ENCODE assay signal across 28 cellular contexts in the genomic region with DNA sequence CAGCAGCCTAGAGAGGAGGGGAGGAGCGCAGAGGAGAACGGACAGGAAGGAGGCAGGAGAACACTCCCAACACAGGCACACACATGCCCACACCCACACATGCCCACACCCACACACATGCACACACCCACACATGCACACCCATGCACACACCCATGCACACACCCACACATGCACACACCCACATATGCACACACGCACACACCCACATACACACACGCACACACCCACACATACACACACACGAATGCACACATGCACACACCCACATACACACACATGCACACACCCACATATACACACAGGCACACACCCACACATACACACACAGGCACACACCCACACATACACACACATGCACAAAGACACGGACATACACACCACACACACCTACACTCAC. TPM values are rescaled to one million over a fixed set of nuclear protein-coding genes. Genes with fewer than 3 reads are reported as not detected.
A peak's percentile ranks its signal among the peaks of the same experiment; 100 is the strongest.
DNase-seq lines count a peak whose midpoint lies in the region; ATAC-seq, FAIRE-seq and TF ChIP-seq lines count a peak whose summit lies in the region.
"Had no signal": no experiment of that assay in that cellular context is flagged by ENCODE, and none has a peak within 500 bp of the region (broad histone marks: within the 10 kb centered on the region; RNA-seq: fewer than 3 reads in every experiment).

No MANE protein-coding gene starts in this region.

- peak; percentile 74 for FAIRE-seq in GM12892 (lab: Jason Lieb, UNC)
- FAIRE-seq: colon, keratinocyte, pancreas had no signal

- H3K4me3 Mint-ChIP-seq in central memory CD8-positive, alpha-beta T cell = no peak overlapping the region
- no peak overlapping the region for H3K4me3 Mint-ChIP-seq in stimulated activated effector memory CD8-positive, alpha-beta T cell treated with anti-CD3 and anti-CD28 coated beads, Interleukin-12 subunit alpha, Interleukin-12 subunit beta, amount 100 ng/mL, for 72 hours
- H3K4me3 Mint-ChIP-seq: activated B cell treated with CpG ODN at 0.5 μM for 24 hours; activated CD4-positive, alpha-beta memory T cell treated with anti-CD3 and anti-CD28 coated beads, Interleukin-2, amount 10 ng/mL, durations not matched to agents 7 days and 5 days; brain; HFFc6; natural killer cell; type B pancreatic cell had no signal

- no peaks in the 10 kb centered on the region for H3K27me3 ChIP-seq in Loucy (ENCODE audit: insufficient read depth, low read length, poor library complexity, severe bottlenecking)
- H3K27me3 ChIP-seq: adrenal gland, pancreas had no signal

- TF ChIP-seq POLR2A in GM12892 (IDR thresholded peaks at IDR 0.05; ENCODE audit: low read depth, low read length) = no peak

- peaks cover 57% of the 10 kb centered on the region for H4K20me1 ChIP-seq in Loucy (ENCODE audit: insufficient read depth, low read length, poor library complexity, severe bottlenecking)

- no peak overlapping the region for H2AFZ ChIP-seq in Loucy (ENCODE audit: low read length)

- peak overlapping the region; percentile 45 for H3K4me2 ChIP-seq in Loucy (ENCODE audit: low read depth, low read length, poor library complexity, severe bottlenecking)
- H3K4me2 ChIP-seq: smooth muscle cell had no signal

- H3K36me3 ChIP-seq in Loucy (ENCODE audit: insufficient read depth, low read length) = peaks cover 47% of the 10 kb centered on the region; the same call in 1 of the 2 replicates

- DNase-seq in GM12892 (ENCODE audit: insufficient read length) (no peak), NCI-H748 treated with DMSO at 0.1 percent for 48 hours (lab: John Stamatoyannopoulos, UW) (no peak)
- DNase-seq in central memory CD8-positive, alpha-beta T cell (ENCODE audit: low spot score in 2 of 2) = no peak
- no peak for DNase-seq in stimulated activated effector memory CD8-positive, alpha-beta T cell treated with anti-CD3 and anti-CD28 coated beads, Interleukin-12 subunit alpha, Interleukin-12 subunit beta, amount 100 ng/mL, for 72 hours (ENCODE audit: low spot score in 2 of 2)
- DNase-seq in stimulated activated CD4-positive, alpha-beta T cell treated with anti-CD3 and anti-CD28 coated beads, Interleukin-2, amount 100 ng/mL, for 24 hours = no peak
- no peak for DNase-seq in central memory CD4-positive, alpha-beta T cell
- DNase-seq: activated B cell treated with CpG ODN at 0.5 μM for 24 hours; activated CD4-positive, alpha-beta memory T cell treated with anti-CD3 and anti-CD28 coated beads, Interleukin-2, amount 10 ng/mL, durations not matched to agents 7 days and 5 days; activated effector memory CD4-positive, alpha-beta T cell treated with anti-CD3 and anti-CD28 coated beads, Interleukin-2, amount 50 U/mL, for 16 hours; adrenal gland; CD4-positive, CD25-positive, alpha-beta regulatory T cell; effector CD8-positive, alpha-beta T cell; HFFc6; Kasumi-1; midbrain; natural killer cell; NCI-H510A; NK-92 treated with Interleukin-12 subunit alpha and Interleukin-12 subunit beta, amount 100 ng/mL, for 24 hours; pancreas; PC-3; Right ventricle myocardium superior; stimulated activated CD4-positive, alpha-beta T cell treated with anti-CD3 and anti-CD28 coated beads, Interleukin-1b, Interleukin-23, amount 100 ng/mL, for 48 hours had no signal

- no peak overlapping the region for H3K9ac ChIP-seq in Loucy (ENCODE audit: low read depth, low read length, poor library complexity, severe bottlenecking)

- peaks cover 11% of the 10 kb centered on the region for H3K4me1 Mint-ChIP-seq in central memory CD8-positive, alpha-beta T cell
- H3K4me1 Mint-ChIP-seq in stimulated activated effector memory CD8-positive, alpha-beta T cell treated with anti-CD3 and anti-CD28 coated beads, Interleukin-12 subunit alpha, Interleukin-12 subunit beta, amount 100 ng/mL, for 72 hours = peaks cover 13% of the 10 kb centered on the region

- peaks cover 23% of the 10 kb centered on the region for H3K36me3 Mint-ChIP-seq in central memory CD8-positive, alpha-beta T cell (ENCODE audit: insufficient read depth)
- peaks cover 79% of the 10 kb centered on the region for H3K36me3 Mint-ChIP-seq in stimulated activated effector memory CD8-positive, alpha-beta T cell treated with anti-CD3 and anti-CD28 coated beads, Interleukin-12 subunit alpha, Interleukin-12 subunit beta, amount 100 ng/mL, for 72 hours
- H3K36me3 Mint-ChIP-seq: natural killer cell had no signal

- no peak overlapping the region for H3K4me3 ChIP-seq in Loucy (ENCODE audit: low read length, poor library complexity, severe bottlenecking)
- H3K4me3 ChIP-seq: adrenal gland, pancreas, smooth muscle cell had no signal

- H3K27ac Mint-ChIP-seq in central memory CD8-positive, alpha-beta T cell (ENCODE audit: low read depth) = peak overlapping the region; percentile 50
- H3K27ac Mint-ChIP-seq in stimulated activated effector memory CD8-positive, alpha-beta T cell treated with anti-CD3 and anti-CD28 coated beads, Interleukin-12 subunit alpha, Interleukin-12 subunit beta, amount 100 ng/mL, for 72 hours = peak overlapping the region; percentile 14
- H3K27ac Mint-ChIP-seq: activated B cell treated with CpG ODN at 0.5 μM for 24 hours; activated CD4-positive, alpha-beta memory T cell treated with anti-CD3 and anti-CD28 coated beads, Interleukin-2, amount 10 ng/mL, durations not matched to agents 7 days and 5 days; HFFc6; natural killer cell; type B pancreatic cell had no signal

- no peak for TF ChIP-seq CTCF in Loucy (conservative IDR thresholded peaks at IDR 0.05; ENCODE audit: low read length)

- H3K9me3 Mint-ChIP-seq in central memory CD8-positive, alpha-beta T cell = no peaks in the 10 kb centered on the region
- H3K9me3 Mint-ChIP-seq in stimulated activated effector memory CD8-positive, alpha-beta T cell treated with anti-CD3 and anti-CD28 coated beads, Interleukin-12 subunit alpha, Interleukin-12 subunit beta, amount 100 ng/mL, for 72 hours = no peaks in the 10 kb centered on the region
- H3K9me3 Mint-ChIP-seq: activated B cell treated with CpG ODN at 0.5 μM for 24 hours; activated CD4-positive, alpha-beta memory T cell treated with anti-CD3 and anti-CD28 coated beads, Interleukin-2, amount 10 ng/mL, durations not matched to agents 7 days and 5 days; brain; CD4-positive, CD25-positive, alpha-beta regulatory T cell; HFFc6; natural killer cell; type B pancreatic cell had no signal

- peaks cover 4% of the 10 kb centered on the region for H3K4me1 ChIP-seq in Loucy (ENCODE audit: insufficient read depth, low read length, poor library complexity, severe bottlenecking)
- H3K4me1 ChIP-seq: pancreas had no signal

- no peaks in the 10 kb centered on the region for H3K27me3 Mint-ChIP-seq in central memory CD8-positive, alpha-beta T cell
- H3K27me3 Mint-ChIP-seq: activated B cell treated with CpG ODN at 0.5 μM for 24 hours; activated CD4-positive, alpha-beta memory T cell treated with anti-CD3 and anti-CD28 coated beads, Interleukin-2, amount 10 ng/mL, durations not matched to agents 7 days and 5 days; brain; CD4-positive, CD25-positive, alpha-beta regulatory T cell; type B pancreatic cell had no signal

- peaks cover 64% of the 10 kb centered on the region for H3K79me2 ChIP-seq in Loucy (ENCODE audit: insufficient read depth, low read length)

- H3K9me3 ChIP-seq in Loucy (ENCODE audit: insufficient read depth, low read depth, low read length) = no peaks in the 10 kb centered on the region
- H3K9me3 ChIP-seq: adrenal gland, pancreas had no signal

- H3K9me2 ChIP-seq in Loucy (replicated peaks; ENCODE audit: low read depth, low read length) = no peaks in the 10 kb centered on the region

- ATAC-seq in central memory CD8-positive, alpha-beta T cell (replicated peaks; ENCODE audit: extremely low read depth, poor library complexity, severe bottlenecking) = no peak
- peak; percentile 14 for ATAC-seq in stimulated activated effector memory CD8-positive, alpha-beta T cell treated with anti-CD3 and anti-CD28 coated beads, Interleukin-12 subunit alpha, Interleukin-12 subunit beta, amount 100 ng/mL, for 72 hours
- ATAC-seq: pancreas, PC-3 had no signal

- no peaks in the 10 kb centered on the region for H3F3A ChIP-seq in Loucy (ENCODE audit: low read depth)

RNA-seq across cellular contexts. Expression of a gene that starts 7.0 kb away (rescaled TPM):
- 84.0 TPM for polyA plus RNA-seq in GM12892 (2012; ENCODE audit: missing spikeins)

RNA-seq across cellular contexts. Expression of a gene that starts 9.2 kb away (rescaled TPM):
- polyA plus RNA-seq in GM12892 (2012; ENCODE audit: missing spikeins) = 45.9 TPM
